ENCODE assay signal across 12 cellular contexts in genomic region chr5:174736351-174736721, GRCh38. TPM values are rescaled to one million over a fixed set of nuclear protein-coding genes. Genes with fewer than 3 reads are reported as not detected.
A peak's percentile ranks its signal among the peaks of the same experiment; 100 is the strongest.
DNase-seq lines count a peak whose midpoint lies in the region; FAIRE-seq and TF ChIP-seq lines count a peak whose summit lies in the region.
"Had no signal": no experiment of that assay in that cellular context is flagged by ENCODE, and none has a peak within 500 bp of the region (broad histone marks: within the 10 kb centered on the region; RNA-seq: fewer than 3 reads in every experiment).

No MANE protein-coding gene starts in this region.

- no peak for TF ChIP-seq POLR2A in H1 (IDR thresholded peaks at IDR 0.05; ENCODE audit: control extremely low read depth in 1 of 2, low read depth in 2 of 2, low read length in 2 of 2)

- no peak for FAIRE-seq in H1 (lab: Jason Lieb, UNC)

- TF ChIP-seq EP300 in H1 (IDR thresholded peaks at IDR 0.05; ENCODE audit: borderline replicate concordance in 1 of 2, low read depth in 2 of 2, low read length in 2 of 2): no peak

- no peaks in the 10 kb centered on the region for H3K9me3 ChIP-seq in H1 (ENCODE audit: insufficient read depth in 2 of 2, low read depth in 1 of 2, low read length in 1 of 2)
- H3K9me3 ChIP-seq: uterus had no signal

- no peak overlapping the region for H3K56ac ChIP-seq in H1 (replicated peaks; ENCODE audit: insufficient read length, low read depth, low read length)

- 0 out of 2 replicates have a peak overlapping the region, but pooled peaks have one; percentile 18 for H2BK15ac ChIP-seq in H1 (ENCODE audit: low read length)

- peak; percentile 51 for DNase-seq in NCI-H69 (lab: John Stamatoyannopoulos, UW)
- DNase-seq in H1 (ENCODE audit: low read depth in 1 of 2, low spot score in 2 of 2): no peak
- DNase-seq in myocyte (ENCODE audit: low read depth): peak; percentile 52
- DNase-seq in osteocyte (ENCODE audit: extremely low spot score, unreplicated experiment): no peak
- DNase-seq in NK-92 treated with Interleukin-12 subunit alpha and Interleukin-12 subunit beta, amount 100 ng/mL, for 24 hours (lab: John Stamatoyannopoulos, UW): no peak
- DNase-seq in head of caudate nucleus: no peak
- no peak for DNase-seq in activated CD4-positive, CD25-positive, alpha-beta regulatory T cell (lab: John Stamatoyannopoulos, UW)
- DNase-seq: immature natural killer cell; naive thymus-derived CD4-positive, alpha-beta T cell; uterus had no signal

- no peak overlapping the region for H2AK5ac ChIP-seq in H1 (ENCODE audit: low read depth, low read length)

- H3K18ac ChIP-seq in H1 (ENCODE audit: extremely low read depth, low read length): no peak overlapping the region

- no peak overlapping the region for H2AFZ ChIP-seq in H1 (ENCODE audit: low read length)

- no peak overlapping the region for H3K23ac ChIP-seq in H1 (ENCODE audit: insufficient read length)

- WGBS in H1 (ENCODE audit: extremely low coverage in 1 of 2, insufficient coverage in 1 of 2, insufficient read length in 1 of 2, insufficient replicate concordance in 2 of 2, low coverage in 1 of 2, low lambda C conversion rate in 2 of 2, missing lambda C conversion rate in 1 of 2), 2 experiments: 30% methylated on average over 3 of the region's 3 CpGs; no CpG with 5 or more reads in 1 of the 2 experiments

- no peaks in the 10 kb centered on the region for H3K79me1 ChIP-seq in H1 (ENCODE audit: low read depth, low read length)

- TF ChIP-seq RAD21 in H1 (IDR thresholded peaks at IDR 0.05 in 1 of 2, conservative IDR thresholded peaks at IDR 0.05 in 1 of 2; ENCODE audit: low read depth in 2 of 2, low read length in 2 of 2): no peak

- intact Hi-C loops in head of caudate nucleus (cut with DNase I): loop anchor here (5.0 kb wide), 1 partner anchor 319 kb away; no protein-coding TSS in a partner anchor

- H3K14ac ChIP-seq in H1 (ENCODE audit: insufficient read length): no peak overlapping the region

- H2BK120ac ChIP-seq in H1 (replicated peaks; ENCODE audit: low read depth, low read length): no peak overlapping the region

- no peak overlapping the region for H2BK5ac ChIP-seq in H1 (ENCODE audit: low read depth, low read length)

- no peak overlapping the region for H3K4ac ChIP-seq in H1 (replicated peaks; ENCODE audit: insufficient read length, low read depth, low read length)

- peaks cover 15% of the 10 kb centered on the region for H3K27me3 Mint-ChIP-seq in osteocyte (ENCODE audit: unreplicated experiment)

- H3K36me3 Mint-ChIP-seq in osteocyte (ENCODE audit: unreplicated experiment): peaks cover 4% of the 10 kb centered on the region

- H3K79me2 ChIP-seq in H1 (ENCODE audit: control insufficient read depth in 1 of 2, insufficient read depth in 2 of 2, low read length in 2 of 2): no peaks in the 10 kb centered on the region

- H2BK20ac ChIP-seq in H1 (ENCODE audit: low read length): 0 out of 2 replicates have a peak overlapping the region, but pooled peaks have one; percentile 40

- TF ChIP-seq CTCF in C4-2B (conservative IDR thresholded peaks at IDR 0.05) (peak; percentile 45), H1 (IDR thresholded peaks at IDR 0.05; ENCODE audit: control extremely low read depth in 1 of 3, insufficient read depth in 1 of 3, low read depth in 1 of 3, low read length in 3 of 3) (no peak), osteocyte (IDR thresholded peaks at IDR 0.05) (no peak)

- peak overlapping the region; percentile 88 to 98 for H3K4me2 ChIP-seq in H1 (ENCODE audit: insufficient read depth in 1 of 2, low read depth in 2 of 2, low read length in 2 of 2)

- peaks cover 0 to 38% (median 14%) of the 10 kb centered on the region in 4 experiments; a peak in 6 of 7 replicates for H3K4me1 ChIP-seq in H1 (replicated peaks in 1 of 4; ENCODE audit: control insufficient read depth in 3 of 4, insufficient read depth in 4 of 4, low read length in 3 of 4)

- peaks cover 0 to 4% (median 0%) of the 10 kb centered on the region in 4 experiments; a peak in 1 of 8 replicates for H3K36me3 ChIP-seq in H1 (ENCODE audit: control insufficient read depth in 2 of 4, insufficient read depth in 4 of 4, low read length in 3 of 4)
- H3K36me3 ChIP-seq: uterus had no signal

- H3K4me3 ChIP-seq in H1 (ENCODE audit: extremely low read depth in 1 of 4, insufficient read depth in 2 of 4, low read depth in 3 of 4, low read length in 4 of 4): peak overlapping the region in 3 of 4 experiments; percentile 38 to 67 (median 48); a peak in 3 of 8 replicates
- H3K4me3 ChIP-seq: uterus had no signal

- peaks cover 1 to 15% of the 10 kb centered on the region in 2 experiments for H4K20me1 ChIP-seq in H1 (replicated peaks in 1 of 2; ENCODE audit: control insufficient read depth in 1 of 2, insufficient read depth in 2 of 2, low read length in 2 of 2)

- no peak overlapping the region for H3K4me3 Mint-ChIP-seq in osteocyte (ENCODE audit: unreplicated experiment)
- H3K4me3 Mint-ChIP-seq: immature natural killer cell had no signal

- no peak overlapping the region for H4K5ac ChIP-seq in H1 (ENCODE audit: insufficient read length, low read depth, low read length)

- peaks cover 45 to 67% (median 65%) of the 10 kb centered on the region in 4 experiments for H3K27me3 ChIP-seq in H1 (replicated peaks in 1 of 4; ENCODE audit: control insufficient read depth in 3 of 4, extremely low read depth in 1 of 4, insufficient read depth in 3 of 4, low read length in 3 of 4)

- peaks cover 5% of the 10 kb centered on the region; the same call in 1 of the 2 replicates for H3K23me2 ChIP-seq in H1 (ENCODE audit: low read depth, low read length)

- no peak overlapping the region for H4K8ac ChIP-seq in H1 (ENCODE audit: extremely low read depth, insufficient read depth, low read length)

- H3K9me3 Mint-ChIP-seq in osteocyte (ENCODE audit: unreplicated experiment): no peaks in the 10 kb centered on the region

- H2BK12ac ChIP-seq in H1 (ENCODE audit: low read depth, low read length): 0 out of 2 replicates have a peak overlapping the region, but pooled peaks have one; percentile 42

- H3K9ac ChIP-seq in H1 (replicated peaks in 1 of 4; ENCODE audit: extremely low read depth in 1 of 4, low read depth in 3 of 4, low read length in 3 of 4): no peak overlapping the region

- CTCF ChIA-PET in H1 (lab: Charles Lee; ENCODE audit: partially characterized antibody): interaction anchor here (0.5 to 3.6 kb wide), 20 partner anchors 9 to 421 kb away, joined by 3 to 37 read pairs (median 3); no protein-coding TSS in a partner anchor

- POLR2A ChIA-PET in H1 (lab: Charles Lee; ENCODE audit: partially characterized antibody): interaction anchor here (1.2 to 1.3 kb wide), 2 partner anchors 8 to 14 kb away, joined by 3 read pairs; no protein-coding TSS in a partner anchor

- no peak overlapping the region for H3K27ac Mint-ChIP-seq in osteocyte (ENCODE audit: unreplicated experiment)
- H3K27ac Mint-ChIP-seq: CD14-positive monocyte; immature natural killer cell; naive thymus-derived CD4-positive, alpha-beta T cell had no signal

- no peak overlapping the region for H4K91ac ChIP-seq in H1 (replicated peaks; ENCODE audit: insufficient read length, low read length)

- H3K27ac ChIP-seq in C4-2B: no peak overlapping the region
- no peak overlapping the region for H3K27ac ChIP-seq in H1 (ENCODE audit: low read depth, low read length)
- H3K27ac ChIP-seq: uterus had no signal

- peaks cover 35% of the 10 kb centered on the region for H3K4me1 Mint-ChIP-seq in osteocyte (ENCODE audit: unreplicated experiment)
- H3K4me1 Mint-ChIP-seq: immature natural killer cell had no signal

RNA-seq across cellular contexts. Expression of gene MSX2, which starts 12.0 kb away (rescaled TPM):
- total RNA-seq in H1 (2021; fragmentation: NEBNext Ultra II Directional; extraction: Animal tissue kit (Norgen Biotek cat#: 25700)): 0.38 and 0.47 TPM in 2 replicates
- 0.24 and 0.30 TPM in 2 replicates for polyA plus RNA-seq in H1 (2011; rRNA removed)
- 0.30 TPM for polyA plus RNA-seq in H1 (2011; cell fraction: cytosol; rRNA removed)
- 0.86 TPM for polyA plus RNA-seq in H1 (2011; cell fraction: nucleus; rRNA removed)
- polyA plus RNA-seq in H1 (2012, experiment 1 of 2): 0.20 to 0.70 TPM (median 0.50 TPM) in 4 replicates
- 0.46 TPM for polyA plus RNA-seq in H1 (2012, experiment 2 of 2)
- polyA plus RNA-seq in H1 (2013, experiment 1 of 2): 0.43 TPM
- 0.42 TPM for polyA plus RNA-seq in H1 (2013, experiment 2 of 2)
- 0.29 and 0.73 TPM in 2 replicates for polyA minus RNA-seq in H1 (2011; rRNA and poly(A)+ RNA removed)
- 2.0 TPM for polyA minus RNA-seq in H1 (2011; cell fraction: cytosol; rRNA and poly(A)+ RNA removed)
- polyA minus RNA-seq in H1 (2011; cell fraction: nucleus; rRNA and poly(A)+ RNA removed): not detected
- total RNA-seq in myocyte (4.8 and 9.8 TPM in 2 replicates), osteocyte (31.9 and 33.8 TPM in 2 replicates)
- polyA plus RNA-seq in myocyte (2012): 2.5 TPM
- total RNA-seq: naive thymus-derived CD4-positive, alpha-beta T cell had no signal
- polyA plus RNA-seq: immature natural killer cell; naive thymus-derived CD4-positive, alpha-beta T cell had no signal

Comparison
In these comparisons a context has a peak if more than half of its experiments do, and no peak if none do; other contexts are left out.
1. DNase-seq: peak in NCI-H69 (single experiment) and myocyte (single experiment); none in H1 (0 of 2), osteocyte (single experiment), NK-92 treated with Interleukin-12 subunit alpha and Interleukin-12 subunit beta, amount 100 ng/mL, for 24 hours (single experiment), head of caudate nucleus (0 of 42) and activated CD4-positive, CD25-positive, alpha-beta regulatory T cell (0 of 4).